Comparison of ENCODE assay signal across 8 cellular contexts in the genomic region with DNA sequence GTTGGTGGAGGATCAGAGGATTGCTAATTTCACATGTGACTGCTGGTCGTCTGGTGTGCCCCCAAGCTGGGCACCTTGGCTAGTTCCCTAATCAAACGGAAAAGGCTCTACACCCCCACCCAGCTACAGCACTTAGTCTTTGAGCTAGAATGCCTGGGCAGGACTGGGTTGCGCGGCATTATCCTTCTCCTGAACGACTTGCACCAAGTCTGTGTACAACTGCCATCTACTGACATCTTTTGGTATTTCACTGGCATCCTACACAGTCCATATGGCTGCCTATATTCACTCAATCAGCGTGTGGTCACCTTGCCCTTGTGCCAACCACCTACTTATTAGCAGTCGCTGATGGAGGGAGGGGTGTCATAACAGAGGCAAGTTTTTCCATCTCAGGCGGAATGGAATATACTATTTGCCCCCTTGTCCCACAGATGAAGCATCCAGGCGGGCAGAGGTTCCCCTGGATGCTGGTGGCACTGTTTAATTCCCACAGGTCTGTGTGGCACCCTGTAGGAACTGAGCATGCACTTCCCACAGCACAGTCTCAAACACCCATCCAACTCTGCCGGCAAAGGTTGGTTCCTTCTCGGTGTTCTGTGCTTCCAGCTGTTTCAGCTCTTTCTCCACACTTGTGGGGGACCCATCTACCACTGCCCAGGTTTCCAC.
A peak's percentile ranks its signal among the peaks of the same experiment; 100 is the strongest.
DNase-seq lines count a peak whose midpoint lies in the region; ATAC-seq and TF ChIP-seq lines count a peak whose summit lies in the region.

No MANE protein-coding gene starts in this region.

- no peaks in the 10 kb centered on the region for H3K27me3 ChIP-seq in OCI-LY1 (ENCODE audit: insufficient read depth, low read length)

- H3K27ac ChIP-seq in OCI-LY1 (ENCODE audit: low read depth, low read length, poor library complexity, severe bottlenecking) = no peak overlapping the region

- H3K9ac ChIP-seq in OCI-LY1 (ENCODE audit: low read length) = no peak overlapping the region

- H3K4me1 ChIP-seq in OCI-LY1 (ENCODE audit: insufficient read depth, low read length, severe bottlenecking) = no peaks in the 10 kb centered on the region

- DNase-seq in NCI-H345 (lab: John Stamatoyannopoulos, UW) = peak; percentile 1
- DNase-seq in NCI-H345 treated with DMSO at 0.1 percent for 48 hours (lab: John Stamatoyannopoulos, UW; ENCODE audit: unreplicated experiment) = no peak
- peak; percentile 21 for DNase-seq in activated naive CD8-positive, alpha-beta T cell treated with anti-CD3 and anti-CD28 coated beads, Interleukin-2, amount 50 U/mL, for 24 hours
- peak; percentile 61 for DNase-seq in iPS DF 19.7 (ENCODE audit: low read depth, low spot score)
- DNase-seq in stimulated activated CD4-positive, alpha-beta T cell treated with anti-CD3 and anti-CD28 coated beads, Interleukin-15, amount 100 ng/mL, for 24 hours = peak; percentile 38

- H3K9me2 ChIP-seq in OCI-LY1 (ENCODE audit: low read depth, low read length) = no peaks in the 10 kb centered on the region

- H3K4me3 ChIP-seq in OCI-LY1 (ENCODE audit: low read depth, low read length, poor library complexity, severe bottlenecking) = no peak overlapping the region

- no peak overlapping the region for H3K4me3 Mint-ChIP-seq in activated naive CD8-positive, alpha-beta T cell treated with anti-CD3 and anti-CD28 coated beads, Interleukin-2, amount 50 U/mL, for 24 hours

- no peak overlapping the region for H3K27ac Mint-ChIP-seq in activated naive CD8-positive, alpha-beta T cell treated with anti-CD3 and anti-CD28 coated beads, Interleukin-2, amount 50 U/mL, for 24 hours

- H3K27me3 Mint-ChIP-seq in activated naive CD8-positive, alpha-beta T cell treated with anti-CD3 and anti-CD28 coated beads, Interleukin-2, amount 50 U/mL, for 24 hours = no peaks in the 10 kb centered on the region

- H3F3A ChIP-seq in OCI-LY1 (ENCODE audit: insufficient read depth, low read length) = no peaks in the 10 kb centered on the region

- no peak overlapping the region for H3K4me2 ChIP-seq in OCI-LY1 (ENCODE audit: low read length)

- H3K4me1 Mint-ChIP-seq in activated naive CD8-positive, alpha-beta T cell treated with anti-CD3 and anti-CD28 coated beads, Interleukin-2, amount 50 U/mL, for 24 hours = no peaks in the 10 kb centered on the region

- H3K36me3 ChIP-seq in OCI-LY1 (ENCODE audit: insufficient read depth, low read length) = no peaks in the 10 kb centered on the region

- H3K36me3 Mint-ChIP-seq in activated naive CD8-positive, alpha-beta T cell treated with anti-CD3 and anti-CD28 coated beads, Interleukin-2, amount 50 U/mL, for 24 hours (ENCODE audit: low read depth) = no peaks in the 10 kb centered on the region

- no peaks in the 10 kb centered on the region for H4K20me1 ChIP-seq in OCI-LY1 (ENCODE audit: insufficient read depth, low read length)

- TF ChIP-seq CTCF in OCI-LY1 (IDR thresholded peaks at IDR 0.05; ENCODE audit: low read length) = peak; percentile 67

- H3K9me3 ChIP-seq in OCI-LY1 (ENCODE audit: low read length) = 0 out of 2 replicates have a peak, but pooled peaks cover 5% of the 10 kb centered on the region

- no peak overlapping the region for H2AFZ ChIP-seq in OCI-LY1 (ENCODE audit: low read length)

- H3K79me2 ChIP-seq in OCI-LY1 (ENCODE audit: insufficient read depth, low read length) = no peaks in the 10 kb centered on the region

- ATAC-seq in GM19455 (IDR thresholded peaks at IDR 0.05; ENCODE audit: unreplicated experiment) (peak; percentile 97), HG03432 (IDR thresholded peaks at IDR 0.05; ENCODE audit: unreplicated experiment) (peak; percentile 94)
- ATAC-seq in activated naive CD8-positive, alpha-beta T cell treated with anti-CD3 and anti-CD28 coated beads, Interleukin-2, amount 50 U/mL, for 24 hours = peak; percentile 87

- H3K9me3 Mint-ChIP-seq in activated naive CD8-positive, alpha-beta T cell treated with anti-CD3 and anti-CD28 coated beads, Interleukin-2, amount 50 U/mL, for 24 hours = peaks cover 14% of the 10 kb centered on the region
